ENCODE assay signal across 7 cellular contexts in the genomic region with DNA sequence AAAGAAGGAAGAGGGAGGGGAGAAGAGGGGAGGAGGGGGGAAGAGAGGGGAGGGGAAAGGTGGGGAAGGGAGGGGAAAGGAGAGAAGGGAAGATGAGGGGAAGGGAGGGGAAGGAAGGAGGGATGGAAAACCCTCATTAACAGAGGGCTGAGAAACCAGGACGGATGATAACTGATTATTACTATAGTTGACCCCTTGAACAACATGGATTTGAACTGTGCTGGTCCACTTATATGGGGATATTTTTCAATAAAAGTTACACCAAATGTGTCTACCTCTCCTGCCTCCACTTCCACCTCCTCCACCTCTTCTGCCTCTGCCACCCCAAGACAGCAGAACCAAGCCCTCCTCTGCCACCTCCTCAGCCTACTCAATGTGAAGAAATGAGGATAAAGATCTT.
"Had no signal": no experiment of that assay in that cellular context is flagged by ENCODE, and none has a peak within 500 bp of the region (broad histone marks: within the 10 kb centered on the region; RNA-seq: fewer than 3 reads in every experiment).

No MANE protein-coding gene starts in this region.

- FAIRE-seq: HTR-8/SVneo had no signal

- H3K27ac Mint-ChIP-seq: IgD-negative memory B cell had no signal

- H3K9me3 Mint-ChIP-seq: IgD-negative memory B cell had no signal

- H3K9ac ChIP-seq: KMS-11 had no signal

- H3K4me3 Mint-ChIP-seq: IgD-negative memory B cell had no signal

- H3K4me2 ChIP-seq: KMS-11 had no signal

- DNase-seq: IMR-90, KBM-7, KG1 had no signal

- H3K27ac ChIP-seq: HL-60, KMS-11 had no signal
